In the genomic region with DNA sequence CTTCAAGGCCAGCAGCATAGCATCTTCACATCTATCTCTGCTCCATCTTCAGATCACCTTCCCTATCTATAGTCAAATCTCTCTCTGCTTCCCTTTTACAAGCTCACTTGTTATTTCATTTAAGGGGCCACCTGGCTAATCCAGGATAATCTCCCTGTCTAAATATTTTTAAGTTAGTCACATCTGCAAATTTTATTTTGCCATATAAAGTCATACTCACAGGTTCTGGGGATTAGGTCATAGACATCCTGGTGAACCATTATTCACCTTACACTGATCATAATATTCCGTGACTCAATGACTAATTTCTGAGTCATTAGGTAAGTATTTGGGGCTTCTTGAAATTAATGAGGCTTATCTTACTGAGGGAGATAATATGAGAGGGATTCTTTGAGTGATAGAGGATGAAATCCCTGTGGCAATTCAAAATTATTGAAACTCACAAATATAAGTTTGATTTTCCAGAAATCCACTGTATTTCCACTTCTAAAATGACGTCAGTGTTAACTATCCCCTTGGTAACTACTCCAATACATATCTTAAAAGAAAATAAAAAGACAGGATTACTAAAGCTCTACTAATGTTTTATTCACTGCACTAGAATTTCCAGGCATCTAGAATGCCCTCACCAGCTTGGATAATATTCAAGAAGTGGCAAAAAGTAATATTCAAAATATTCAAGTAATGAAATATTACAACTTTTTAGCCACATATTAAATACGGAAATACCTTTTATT, we compare ENCODE assay signal across 9 cellular contexts.
A peak's percentile ranks its signal among the peaks of the same experiment; 100 is the strongest.
DNase-seq lines count a peak whose midpoint lies in the region; ATAC-seq, FAIRE-seq and TF ChIP-seq lines count a peak whose summit lies in the region.
"Had no signal": no experiment of that assay in that cellular context is flagged by ENCODE, and none has a peak within 500 bp of the region (broad histone marks: within the 10 kb centered on the region; RNA-seq: fewer than 3 reads in every experiment).

No MANE protein-coding gene starts in this region.

- no peak for FAIRE-seq in frontal cortex (lab: Jason Lieb, UNC)

- in situ Hi-C loops in mammary epithelial cell (cut with MboI; ENCODE audit: low sequenced_read_pairs in 2 of 2), result no loop called here

- TSS peak; percentile 93 for BruUV-seq in mammary epithelial cell (replicated peaks; lab: Mats Ljungman, UMichigan)

- intact Hi-C loops in mammary epithelial cell (cut with micrococcal nuclease) (loop anchor here (2.0 to 5.0 kb wide), 4 partner anchors 65 to 572 kb away; partner anchors contain the start of gene RBMS3), lower lobe of right lung (cut with DNase I) (no loop called here), left ventricle myocardium inferior (cut with micrococcal nuclease) (no loop called here)

- DNase-seq in NCI-H524 (lab: John Stamatoyannopoulos, UW) (peak; percentile 67 to 87), mammary epithelial cell (peak; percentile 94), osteoblast (ENCODE audit: insufficient read length, low spot score, missing footprints) (no peak), frontal cortex (ENCODE audit: low spot score in 2 of 2) (no peak), lower lobe of right lung (no peak), left ventricle myocardium inferior (no peak), activated gamma-delta T cell (lab: John Stamatoyannopoulos, UW) (no peak)

- 3% methylated on average over 3 of the region's 3 CpGs for WGBS in mammary epithelial cell (ENCODE audit: low coverage, missing lambda C conversion rate)

- H3K9ac ChIP-seq in mammary epithelial cell (ENCODE audit: insufficient read depth, low read length), result no peak overlapping the region

- H3K4me2 ChIP-seq in mammary epithelial cell (ENCODE audit: insufficient read depth, low read depth, low read length) (peak overlapping the region; percentile 29), osteoblast (ENCODE audit: insufficient read depth, low read length) (peak overlapping the region; percentile 5)

- H3K4me3 ChIP-seq in mammary epithelial cell (replicated peaks in 1 of 3; ENCODE audit: insufficient read depth in 1 of 3, low read depth in 2 of 3, low read length in 3 of 3) (no peak overlapping the region), osteoblast (ENCODE audit: insufficient read depth, low read length) (no peak overlapping the region), lower lobe of right lung (no peak overlapping the region), left ventricle myocardium inferior (no peak overlapping the region)

- no peaks in the 10 kb centered on the region for H4K20me1 ChIP-seq in mammary epithelial cell (ENCODE audit: insufficient read depth, low read length)
- H4K20me1 ChIP-seq in osteoblast (ENCODE audit: insufficient read depth, low read length), result no peaks in the 10 kb centered on the region

- H3K9me3 ChIP-seq in mammary epithelial cell (replicated peaks; ENCODE audit: insufficient read depth, low read length) (no peaks in the 10 kb centered on the region), osteoblast (ENCODE audit: low read depth, low read length) (no peaks in the 10 kb centered on the region), lower lobe of right lung (no peaks in the 10 kb centered on the region), left ventricle myocardium inferior (replicated peaks) (no peaks in the 10 kb centered on the region)

- H3K27ac ChIP-seq in mammary epithelial cell (ENCODE audit: insufficient read depth, low read depth, low read length), result peak overlapping the region; percentile 87
- peak overlapping the region; percentile 95 for H3K27ac ChIP-seq in osteoblast (ENCODE audit: low read depth, low read length)
- H3K27ac ChIP-seq in lower lobe of right lung, result no peak overlapping the region
- H3K27ac ChIP-seq in left ventricle myocardium inferior (replicated peaks), result no peak overlapping the region
- H3K27ac ChIP-seq: VCaP had no signal

- TF ChIP-seq CTCF in mammary epithelial cell (conservative IDR thresholded peaks at IDR 0.05 in 1 of 2, IDR thresholded peaks at IDR 0.05 in 1 of 2; ENCODE audit: extremely low read depth in 1 of 2, insufficient read depth in 1 of 2, low read depth in 1 of 2, low read length in 2 of 2) (no peak), osteoblast (IDR thresholded peaks at IDR 0.05; ENCODE audit: extremely low read depth, low read depth, low read length) (no peak), lower lobe of right lung (IDR thresholded peaks at IDR 0.05) (no peak), left ventricle myocardium inferior (IDR thresholded peaks at IDR 0.05; ENCODE audit: borderline replicate concordance) (no peak)

- CTCF ChIA-PET in mammary epithelial cell (lab: Charles Lee; ENCODE audit: low non-redundant PET), result interaction anchor here (0.6 kb wide), 1 partner anchor 852 kb away, joined by 4 read pairs; no protein-coding TSS in a partner anchor

- H3K36me3 ChIP-seq in mammary epithelial cell (ENCODE audit: insufficient read depth, low read length) (no peaks in the 10 kb centered on the region), osteoblast (ENCODE audit: insufficient read depth, low read length) (no peaks in the 10 kb centered on the region), lower lobe of right lung (no peaks in the 10 kb centered on the region), left ventricle myocardium inferior (no peaks in the 10 kb centered on the region)

- H3K27me3 ChIP-seq in mammary epithelial cell (ENCODE audit: insufficient read depth, low read length) (no peaks in the 10 kb centered on the region), osteoblast (ENCODE audit: insufficient read depth, low read length) (no peaks in the 10 kb centered on the region), lower lobe of right lung (ENCODE audit: low read depth) (no peaks in the 10 kb centered on the region), left ventricle myocardium inferior (ENCODE audit: low read depth) (no peaks in the 10 kb centered on the region)

- peaks cover 27% of the 10 kb centered on the region for H3K4me1 ChIP-seq in mammary epithelial cell (ENCODE audit: insufficient read depth, low read length)
- H3K4me1 ChIP-seq in osteoblast (ENCODE audit: insufficient read depth, low read length), result peaks cover 49% of the 10 kb centered on the region
- H3K4me1 ChIP-seq in lower lobe of right lung, result no peaks in the 10 kb centered on the region
- peaks cover 16% of the 10 kb centered on the region for H3K4me1 ChIP-seq in left ventricle myocardium inferior

- no peaks in the 10 kb centered on the region for H3K79me2 ChIP-seq in mammary epithelial cell (ENCODE audit: insufficient read depth, low read length)
- no peaks in the 10 kb centered on the region for H3K79me2 ChIP-seq in osteoblast (ENCODE audit: insufficient read depth, low read length)

- dilution Hi-C loops in mammary epithelial cell (cut with HindIII; ENCODE audit: low sequenced_read_pairs), result no loop called here

- ATAC-seq in GM19351 (IDR thresholded peaks at IDR 0.05; ENCODE audit: unreplicated experiment) (peak; percentile 42), lower lobe of right lung (no peak)

- H2AFZ ChIP-seq in mammary epithelial cell (ENCODE audit: low read depth, low read length), result no peak overlapping the region
- no peak overlapping the region for H2AFZ ChIP-seq in osteoblast (ENCODE audit: low read length)

Comparison
In these comparisons a context has a peak if more than half of its experiments do, and no peak if none do; other contexts are left out.
1. DNase-seq: peak in NCI-H524 (2 of 2) and mammary epithelial cell (single experiment); none in osteoblast (single experiment), frontal cortex (0 of 2), lower lobe of right lung (single experiment), left ventricle myocardium inferior (single experiment) and activated gamma-delta T cell (single experiment).
2. H3K27ac ChIP-seq: peak in mammary epithelial cell (single experiment) and osteoblast (single experiment); none in lower lobe of right lung (single experiment) and left ventricle myocardium inferior (single experiment).